Comparison of ENCODE assay signal across 2 cellular contexts in the genomic region with DNA sequence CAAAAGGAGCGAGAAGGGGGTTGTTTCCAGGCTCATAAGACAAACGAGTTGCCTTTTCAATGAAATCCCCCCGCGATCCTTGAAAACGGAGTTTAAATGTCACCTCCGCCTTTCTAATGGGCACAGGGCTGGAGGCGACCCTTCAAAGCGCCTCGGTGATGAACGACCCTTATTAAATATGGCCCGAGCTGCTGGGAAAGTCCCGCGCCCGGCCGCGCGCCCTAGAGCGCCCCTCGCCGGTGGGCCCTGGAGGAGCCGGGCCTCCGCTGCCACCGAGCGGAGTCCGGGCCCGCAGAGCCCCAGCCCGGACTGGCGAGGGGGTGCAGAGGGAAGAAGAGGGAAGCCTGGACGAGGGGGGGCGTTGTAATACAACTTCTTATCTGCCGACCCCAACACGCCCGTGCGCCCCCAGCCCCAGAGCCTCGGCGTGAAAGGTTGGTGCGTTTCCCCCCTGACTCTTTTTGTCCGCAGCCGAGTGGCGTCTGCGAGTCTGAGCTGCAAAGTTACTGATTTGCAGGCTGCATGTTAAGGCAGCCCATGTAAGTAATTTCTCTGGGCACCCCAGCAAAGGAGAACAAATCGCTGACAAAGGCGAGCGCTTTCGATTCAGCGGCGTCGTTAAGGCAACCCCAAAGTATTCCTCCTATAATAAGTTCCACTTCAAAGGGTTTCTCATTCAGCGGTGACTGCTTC.
TF ChIP-seq lines count a peak whose summit lies in the region.

No MANE protein-coding gene starts in this region.

TF ChIP-seq in GM23338, 12 proteins besides CTCF, POLR2A, EP300 and RAD21 (continues in another document):
- TF ChIP-seq JUNB (IDR thresholded peaks at IDR 0.05; ENCODE audit: unreplicated experiment) (no peak), STAT1 (IDR thresholded peaks at IDR 0.05; ENCODE audit: unreplicated experiment) (no peak), ZNF331 (CRISPR knock-in tag; IDR thresholded peaks at IDR 0.05; ENCODE audit: low read depth) (no peak), ETS1 (IDR thresholded peaks at IDR 0.05) (no peak), POLR2AphosphoS5 (IDR thresholded peaks at IDR 0.05; ENCODE audit: low read depth) (no peak), EZH2phosphoT487 (IDR thresholded peaks at IDR 0.05; ENCODE audit: unreplicated experiment) (no peak)
- TF ChIP-seq, protein P1, sequence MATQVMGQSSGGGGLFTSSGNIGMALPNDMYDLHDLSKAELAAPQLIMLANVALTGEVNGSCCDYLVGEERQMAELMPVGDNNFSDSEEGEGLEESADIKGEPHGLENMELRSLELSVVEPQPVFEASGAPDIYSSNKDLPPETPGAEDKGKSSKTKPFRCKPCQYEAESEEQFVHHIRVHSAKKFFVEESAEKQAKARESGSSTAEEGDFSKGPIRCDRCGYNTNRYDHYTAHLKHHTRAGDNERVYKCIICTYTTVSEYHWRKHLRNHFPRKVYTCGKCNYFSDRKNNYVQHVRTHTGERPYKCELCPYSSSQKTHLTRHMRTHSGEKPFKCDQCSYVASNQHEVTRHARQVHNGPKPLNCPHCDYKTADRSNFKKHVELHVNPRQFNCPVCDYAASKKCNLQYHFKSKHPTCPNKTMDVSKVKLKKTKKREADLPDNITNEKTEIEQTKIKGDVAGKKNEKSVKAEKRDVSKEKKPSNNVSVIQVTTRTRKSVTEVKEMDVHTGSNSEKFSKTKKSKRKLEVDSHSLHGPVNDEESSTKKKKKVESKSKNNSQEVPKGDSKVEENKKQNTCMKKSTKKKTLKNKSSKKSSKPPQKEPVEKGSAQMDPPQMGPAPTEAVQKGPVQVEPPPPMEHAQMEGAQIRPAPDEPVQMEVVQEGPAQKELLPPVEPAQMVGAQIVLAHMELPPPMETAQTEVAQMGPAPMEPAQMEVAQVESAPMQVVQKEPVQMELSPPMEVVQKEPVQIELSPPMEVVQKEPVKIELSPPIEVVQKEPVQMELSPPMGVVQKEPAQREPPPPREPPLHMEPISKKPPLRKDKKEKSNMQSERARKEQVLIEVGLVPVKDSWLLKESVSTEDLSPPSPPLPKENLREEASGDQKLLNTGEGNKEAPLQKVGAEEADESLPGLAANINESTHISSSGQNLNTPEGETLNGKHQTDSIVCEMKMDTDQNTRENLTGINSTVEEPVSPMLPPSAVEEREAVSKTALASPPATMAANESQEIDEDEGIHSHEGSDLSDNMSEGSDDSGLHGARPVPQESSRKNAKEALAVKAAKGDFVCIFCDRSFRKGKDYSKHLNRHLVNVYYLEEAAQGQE (IDR thresholded peaks at IDR 0.05; ENCODE audit: unreplicated experiment), result no peak
- TF ChIP-seq, protein P2, sequence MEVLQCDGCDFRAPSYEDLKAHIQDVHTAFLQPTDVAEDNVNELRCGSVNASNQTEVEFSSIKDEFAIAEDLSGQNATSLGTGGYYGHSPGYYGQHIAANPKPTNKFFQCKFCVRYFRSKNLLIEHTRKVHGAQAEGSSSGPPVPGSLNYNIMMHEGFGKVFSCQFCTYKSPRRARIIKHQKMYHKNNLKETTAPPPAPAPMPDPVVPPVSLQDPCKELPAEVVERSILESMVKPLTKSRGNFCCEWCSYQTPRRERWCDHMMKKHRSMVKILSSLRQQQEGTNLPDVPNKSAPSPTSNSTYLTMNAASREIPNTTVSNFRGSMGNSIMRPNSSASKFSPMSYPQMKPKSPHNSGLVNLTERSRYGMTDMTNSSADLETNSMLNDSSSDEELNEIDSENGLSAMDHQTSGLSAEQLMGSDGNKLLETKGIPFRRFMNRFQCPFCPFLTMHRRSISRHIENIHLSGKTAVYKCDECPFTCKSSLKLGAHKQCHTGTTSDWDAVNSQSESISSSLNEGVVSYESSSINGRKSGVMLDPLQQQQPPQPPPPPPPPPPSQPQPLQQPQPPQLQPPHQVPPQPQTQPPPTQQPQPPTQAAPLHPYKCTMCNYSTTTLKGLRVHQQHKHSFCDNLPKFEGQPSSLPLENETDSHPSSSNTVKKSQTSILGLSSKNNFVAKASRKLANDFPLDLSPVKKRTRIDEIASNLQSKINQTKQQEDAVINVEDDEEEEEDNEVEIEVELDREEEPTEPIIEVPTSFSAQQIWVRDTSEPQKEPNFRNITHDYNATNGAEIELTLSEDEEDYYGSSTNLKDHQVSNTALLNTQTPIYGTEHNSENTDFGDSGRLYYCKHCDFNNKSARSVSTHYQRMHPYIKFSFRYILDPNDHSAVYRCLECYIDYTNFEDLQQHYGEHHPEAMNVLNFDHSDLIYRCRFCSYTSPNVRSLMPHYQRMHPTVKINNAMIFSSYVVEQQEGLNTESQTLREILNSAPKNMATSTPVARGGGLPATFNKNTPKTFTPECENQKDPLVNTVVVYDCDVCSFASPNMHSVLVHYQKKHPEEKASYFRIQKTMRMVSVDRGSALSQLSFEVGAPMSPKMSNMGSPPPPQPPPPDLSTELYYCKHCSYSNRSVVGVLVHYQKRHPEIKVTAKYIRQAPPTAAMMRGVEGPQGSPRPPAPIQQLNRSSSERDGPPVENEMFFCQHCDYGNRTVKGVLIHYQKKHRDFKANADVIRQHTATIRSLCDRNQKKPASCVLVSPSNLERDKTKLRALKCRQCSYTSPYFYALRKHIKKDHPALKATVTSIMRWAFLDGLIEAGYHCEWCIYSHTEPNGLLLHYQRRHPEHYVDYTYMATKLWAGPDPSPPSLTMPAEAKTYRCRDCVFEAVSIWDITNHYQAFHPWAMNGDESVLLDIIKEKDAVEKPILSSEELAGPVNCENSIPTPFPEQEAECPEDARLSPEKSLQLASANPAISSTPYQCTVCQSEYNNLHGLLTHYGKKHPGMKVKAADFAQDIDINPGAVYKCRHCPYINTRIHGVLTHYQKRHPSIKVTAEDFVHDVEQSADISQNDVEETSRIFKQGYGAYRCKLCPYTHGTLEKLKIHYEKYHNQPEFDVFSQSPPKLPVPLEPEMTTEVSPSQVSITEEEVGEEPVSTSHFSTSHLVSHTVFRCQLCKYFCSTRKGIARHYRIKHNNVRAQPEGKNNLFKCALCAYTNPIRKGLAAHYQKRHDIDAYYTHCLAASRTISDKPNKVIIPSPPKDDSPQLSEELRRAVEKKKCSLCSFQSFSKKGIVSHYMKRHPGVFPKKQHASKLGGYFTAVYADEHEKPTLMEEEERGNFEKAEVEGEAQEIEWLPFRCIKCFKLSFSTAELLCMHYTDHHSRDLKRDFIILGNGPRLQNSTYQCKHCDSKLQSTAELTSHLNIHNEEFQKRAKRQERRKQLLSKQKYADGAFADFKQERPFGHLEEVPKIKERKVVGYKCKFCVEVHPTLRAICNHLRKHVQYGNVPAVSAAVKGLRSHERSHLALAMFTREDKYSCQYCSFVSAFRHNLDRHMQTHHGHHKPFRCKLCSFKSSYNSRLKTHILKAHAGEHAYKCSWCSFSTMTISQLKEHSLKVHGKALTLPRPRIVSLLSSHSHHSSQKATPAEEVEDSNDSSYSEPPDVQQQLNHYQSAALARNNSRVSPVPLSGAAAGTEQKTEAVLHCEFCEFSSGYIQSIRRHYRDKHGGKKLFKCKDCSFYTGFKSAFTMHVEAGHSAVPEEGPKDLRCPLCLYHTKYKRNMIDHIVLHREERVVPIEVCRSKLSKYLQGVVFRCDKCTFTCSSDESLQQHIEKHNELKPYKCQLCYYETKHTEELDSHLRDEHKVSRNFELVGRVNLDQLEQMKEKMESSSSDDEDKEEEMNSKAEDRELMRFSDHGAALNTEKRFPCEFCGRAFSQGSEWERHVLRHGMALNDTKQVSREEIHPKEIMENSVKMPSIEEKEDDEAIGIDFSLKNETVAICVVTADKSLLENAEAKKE (CRISPR knock-in tag; IDR thresholded peaks at IDR 0.05), result no peak

TF ChIP-seq in GM12878, 131 proteins besides CTCF, POLR2A, EP300 and RAD21:
- TF ChIP-seq GATAD2B (conservative IDR thresholded peaks at IDR 0.05; ENCODE audit: low read depth), result no peak
- no peak for TF ChIP-seq FOXK2 (IDR thresholded peaks at IDR 0.05)
- no peak for TF ChIP-seq STAT1 (conservative IDR thresholded peaks at IDR 0.05)
- TF ChIP-seq ELK1 (IDR thresholded peaks at IDR 0.05; ENCODE audit: low read depth, low read length), result no peak
- no peak for TF ChIP-seq NR2C2 (IDR thresholded peaks at IDR 0.05; ENCODE audit: borderline replicate concordance, control insufficient read depth, insufficient read length, low read depth)
- no peak for TF ChIP-seq MXI1 (IDR thresholded peaks at IDR 0.05; ENCODE audit: low read depth, low read length)
